Comparison of ENCODE assay signal across 7 cellular contexts in the genomic region with DNA sequence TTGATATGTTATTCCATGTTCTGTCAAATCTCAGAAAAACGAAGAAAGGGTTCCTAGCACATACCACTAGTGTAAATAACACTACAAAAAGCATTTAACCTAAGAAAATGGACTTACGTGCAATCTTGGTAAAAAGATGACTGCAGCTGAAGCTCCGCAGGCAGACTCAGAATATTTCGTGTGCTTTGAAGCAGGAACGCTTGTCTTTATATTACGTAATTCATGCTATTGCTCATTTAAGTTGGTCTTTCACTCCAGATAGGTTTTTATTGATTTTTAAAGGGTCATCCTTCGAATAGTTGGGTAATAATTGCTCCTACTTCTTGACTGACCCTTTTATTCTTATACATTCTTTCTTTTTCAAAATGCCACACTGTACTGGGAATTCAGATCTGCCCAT.
"Had no signal": no experiment of that assay in that cellular context is flagged by ENCODE, and none has a peak within 500 bp of the region (broad histone marks: within the 10 kb centered on the region; RNA-seq: fewer than 3 reads in every experiment).

No MANE protein-coding gene starts in this region.

- H3K4me1 ChIP-seq: HAP-1 had no signal

- H3K9me3 ChIP-seq: HAP-1 had no signal

- ATAC-seq: HCT116 had no signal

- H3K4me3 ChIP-seq: GM23248, HAP-1 had no signal

- DNase-seq: GM23248, GOT3, H7, KBM-7 had no signal

- H3K4me2 ChIP-seq: KMS-11 had no signal

- H3K27ac ChIP-seq: GM23248, KMS-11 had no signal

- H2AFZ ChIP-seq: GM23248 had no signal

- H3K9ac ChIP-seq: GM23248, KMS-11 had no signal
